ENCODE assay signal across 1 cellular context in the genomic region with DNA sequence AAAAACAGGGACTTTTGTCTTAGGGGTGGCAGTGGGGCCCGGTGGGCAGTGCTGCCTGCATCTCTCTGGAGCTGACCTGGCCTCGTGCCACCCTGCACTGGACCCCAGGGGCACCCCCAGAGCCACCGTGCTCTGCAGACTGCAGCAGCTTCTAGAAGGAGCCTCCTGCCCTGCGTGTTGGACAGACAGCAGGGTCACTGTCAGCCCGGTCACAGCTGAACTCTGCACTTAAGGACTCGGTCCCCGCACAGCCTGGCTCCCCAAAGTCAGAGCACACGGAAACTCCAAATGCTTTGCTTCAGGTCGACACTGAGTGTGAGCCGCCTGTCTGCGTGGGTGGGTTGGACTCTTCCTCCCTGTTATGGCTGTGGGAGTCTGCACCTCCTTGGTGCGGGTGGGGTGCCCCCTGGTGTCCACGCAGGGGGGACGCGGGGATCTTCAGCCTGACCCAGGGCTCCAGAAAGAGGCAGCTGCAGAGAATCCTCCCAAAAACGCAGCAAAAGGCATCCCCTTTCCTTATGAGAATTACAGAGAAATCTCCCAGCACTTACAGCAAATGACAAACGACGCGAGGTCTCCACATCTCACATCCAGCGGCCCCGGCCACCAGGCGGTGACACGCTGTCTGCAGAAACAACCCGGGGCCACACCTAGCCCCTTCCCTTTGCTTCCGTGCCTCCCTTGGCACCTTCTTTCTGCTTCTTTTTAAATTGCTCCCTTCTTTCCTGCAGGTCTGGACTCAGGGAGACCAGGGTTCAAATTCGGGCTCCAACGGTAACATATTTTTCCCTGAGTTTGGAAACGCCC.
TF ChIP-seq lines count a peak whose summit lies in the region.

No MANE protein-coding gene starts in this region.

TF ChIP-seq in SK-N-SH treated with all-trans-retinoic acid at 6 μM for 48 hours, 23 proteins besides CTCF, POLR2A, EP300 and RAD21 (continued from another document):
- no peak for TF ChIP-seq PATZ1 (CRISPR knock-in tag; IDR thresholded peaks at IDR 0.05; ENCODE audit: borderline replicate concordance)
TF ChIP-seq in SK-N-SH treated with all-trans-retinoic acid at 6 μM for 48 hours: peak in this region for 0.
